ENCODE assay signal across 9 cellular contexts in the genomic region with DNA sequence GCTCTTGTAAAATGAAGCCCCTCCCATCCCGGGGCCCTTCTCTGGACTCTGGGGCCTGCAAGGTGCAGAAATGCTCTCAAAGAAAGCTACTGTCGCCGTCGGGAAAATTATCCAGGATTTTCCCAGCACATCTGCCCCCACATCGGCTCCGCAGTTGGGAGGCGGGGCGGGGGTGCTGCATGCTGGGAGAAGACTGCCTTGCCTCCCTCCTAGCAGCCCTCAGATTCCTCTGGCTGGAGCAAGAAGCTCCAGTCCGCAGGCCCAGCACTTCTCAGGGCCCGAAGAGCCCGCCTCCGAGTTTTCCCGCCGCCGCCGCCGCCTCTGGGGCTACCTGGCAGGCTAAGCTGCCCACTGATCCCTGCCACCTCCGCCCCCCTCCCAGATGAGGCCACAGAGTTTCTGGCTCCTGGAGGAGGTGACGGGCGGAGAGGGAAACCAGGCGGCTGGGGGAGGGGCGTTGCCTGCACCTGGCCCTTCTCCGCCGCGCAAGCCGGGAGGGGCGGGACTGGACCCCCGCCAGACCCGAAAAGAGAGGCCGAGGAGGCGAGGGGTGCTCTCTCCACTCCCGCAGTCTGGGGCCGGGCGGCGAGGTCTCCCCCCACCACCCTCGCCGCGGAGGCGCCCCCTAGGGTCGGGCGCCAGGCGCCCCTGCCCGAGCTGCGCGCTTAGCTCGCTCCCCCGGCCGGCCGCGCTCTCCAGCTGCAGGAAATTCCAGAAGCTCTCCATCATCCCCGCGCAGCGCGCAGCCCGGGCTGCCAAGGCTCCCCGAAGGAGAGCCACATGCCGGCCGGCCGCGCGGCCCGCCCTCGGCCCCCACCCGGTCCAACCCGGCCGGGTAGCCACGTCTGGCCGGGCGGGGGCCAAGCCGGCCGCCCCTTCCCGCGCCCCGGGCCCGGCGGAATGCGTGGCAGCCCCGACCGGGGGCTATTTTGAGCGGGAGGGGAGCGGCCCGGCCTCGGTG. TPM values are rescaled to one million over a fixed set of nuclear protein-coding genes. Genes with fewer than 3 reads are reported as not detected.
DNase-seq lines count a peak whose midpoint lies in the region; ATAC-seq and TF ChIP-seq lines count a peak whose summit lies in the region.
"Had no signal": no experiment of that assay in that cellular context is flagged by ENCODE, and none has a peak within 500 bp of the region (broad histone marks: within the 10 kb centered on the region; RNA-seq: fewer than 3 reads in every experiment).

No MANE protein-coding gene starts in this region.

- no peak overlapping the region for H3K18ac ChIP-seq in IMR-90 (ENCODE audit: low read depth, low read length)

- BruUV-seq in IMR-90 (replicated peaks; lab: Mats Ljungman, UMichigan): no TSS peak

- peak; percentile 88 for ATAC-seq in IMR-90 (ENCODE audit: low read depth)
- peak; percentile 72 for ATAC-seq in left ventricle myocardium superior
- ATAC-seq in HG03342 (IDR thresholded peaks at IDR 0.05; ENCODE audit: unreplicated experiment): no peak
- ATAC-seq in HG03039 (IDR thresholded peaks at IDR 0.05; ENCODE audit: unreplicated experiment): no peak

- no peaks in the 10 kb centered on the region for H3K9me3 Mint-ChIP-seq in activated naive CD8-positive, alpha-beta T cell treated with anti-CD3 and anti-CD28 coated beads for 36 hours
- H3K9me3 Mint-ChIP-seq: activated naive CD8-positive, alpha-beta T cell treated with anti-CD3 and anti-CD28 coated beads, Interleukin-2, amount 10 ng/mL, durations not matched to agents 7 days and 5 days had no signal

- peak overlapping the region; percentile 11; the same call in 1 of the 2 replicates for H2BK120ac ChIP-seq in IMR-90 (ENCODE audit: low read depth, low read length)

- dilution Hi-C loops in IMR-90 (cut with HindIII; ENCODE audit: low sequenced_read_pairs, unreplicated experiment): no loop called here

- peak overlapping the region; percentile 54 for H3K4ac ChIP-seq in IMR-90 (ENCODE audit: low read depth, low read length)

- no peaks in the 10 kb centered on the region for H3K36me3 Mint-ChIP-seq in activated naive CD8-positive, alpha-beta T cell treated with anti-CD3 and anti-CD28 coated beads for 36 hours

- H2BK20ac ChIP-seq in IMR-90 (ENCODE audit: low read depth, low read length): no peak overlapping the region

- peak overlapping the region; percentile 70 for H3K27ac ChIP-seq in ACC112 (ENCODE audit: low read depth, low read length)
- peak overlapping the region; percentile 77 for H3K27ac ChIP-seq in IMR-90 (ENCODE audit: insufficient read depth, low read length)
- peak overlapping the region; percentile 84 for H3K27ac ChIP-seq in rectal smooth muscle tissue (ENCODE audit: low read depth, low read length)

- H3K9me3 ChIP-seq in IMR-90 (ENCODE audit: control insufficient read depth, insufficient read depth, low read length): no peaks in the 10 kb centered on the region

- peak overlapping the region; percentile 18; the same call in 1 of the 2 replicates for H3K23ac ChIP-seq in IMR-90 (ENCODE audit: low read depth, low read length)

- peak overlapping the region; percentile 62 for H3K4me2 ChIP-seq in IMR-90 (ENCODE audit: low read depth, low read length)

- H3K4me1 Mint-ChIP-seq in activated naive CD8-positive, alpha-beta T cell treated with anti-CD3 and anti-CD28 coated beads for 36 hours: peaks cover 13% of the 10 kb centered on the region

- peak overlapping the region; percentile 76; the same call in 1 of the 2 replicates for H2AK5ac ChIP-seq in IMR-90 (ENCODE audit: low read depth, low read length)

- no peak overlapping the region for H4K5ac ChIP-seq in IMR-90 (ENCODE audit: low read depth, low read length)

- peaks cover 47 to 85% of the 10 kb centered on the region in 2 experiments for H3K79me1 ChIP-seq in IMR-90 (ENCODE audit: low read depth in 1 of 2, low read length in 2 of 2)

- no peak overlapping the region for H2AFZ ChIP-seq in ACC112 (ENCODE audit: low read length, unreplicated experiment)
- H2AFZ ChIP-seq in IMR-90 (replicated peaks; ENCODE audit: low read length, poor library complexity): peak overlapping the region; percentile 88

- H3K4me3 ChIP-seq in ACC112 (ENCODE audit: low read depth, low read length) (peak overlapping the region; percentile 57), IMR-90 (ENCODE audit: insufficient read depth, low read depth, low read length) (peak overlapping the region; percentile 30), rectal smooth muscle tissue (ENCODE audit: low read length) (peak overlapping the region; percentile 57)

- peak overlapping the region; percentile 17; the same call in 1 of the 3 replicates for H2BK15ac ChIP-seq in IMR-90 (ENCODE audit: low read depth, low read length)

- H4K91ac ChIP-seq in IMR-90 (ENCODE audit: insufficient read depth, low read depth, low read length): peak overlapping the region; percentile 55

- peaks cover 82% of the 10 kb centered on the region for H3K79me2 ChIP-seq in ACC112 (ENCODE audit: control insufficient read depth, insufficient read depth, low read length, unreplicated experiment)

- H4K8ac ChIP-seq in IMR-90 (ENCODE audit: low read depth in 2 of 2, low read length in 2 of 2): peak overlapping the region in 1 of 2 experiments; percentile 74; a peak in 1 of 4 replicates

- in situ Hi-C loops in IMR-90 (cut with MboI; ENCODE audit: low sequenced_read_pairs): no loop called here

- H3K9ac ChIP-seq in IMR-90 (ENCODE audit: low read depth, low read length) (no peak overlapping the region), rectal smooth muscle tissue (ENCODE audit: low read length) (no peak overlapping the region)

- peak; percentile 49 for TF ChIP-seq CTCF in IMR-90 (conservative IDR thresholded peaks at IDR 0.05; ENCODE audit: low read depth, low read length)

- H2BK5ac ChIP-seq in IMR-90 (ENCODE audit: low read depth, low read length, poor library complexity, severe bottlenecking): peak overlapping the region; percentile 79

- TF ChIP-seq RAD21 in IMR-90 (IDR thresholded peaks at IDR 0.05; ENCODE audit: low read length): no peak

- H3K4me1 ChIP-seq in ACC112 (ENCODE audit: control insufficient read depth, insufficient read depth, low read length, unreplicated experiment) (peaks cover 74% of the 10 kb centered on the region), IMR-90 (ENCODE audit: control insufficient read depth, insufficient read depth, low read length) (peaks cover 53% of the 10 kb centered on the region), rectal smooth muscle tissue (ENCODE audit: control insufficient read depth, insufficient read depth, low read length) (peaks cover 57% of the 10 kb centered on the region)

- peaks cover 56% of the 10 kb centered on the region for H4K20me1 ChIP-seq in IMR-90 (ENCODE audit: insufficient read depth, low read length)

- H3K27me3 ChIP-seq in ACC112 (ENCODE audit: insufficient read depth, low read length) (no peaks in the 10 kb centered on the region), IMR-90 (ENCODE audit: control insufficient read depth, insufficient read depth, low read length) (no peaks in the 10 kb centered on the region), rectal smooth muscle tissue (ENCODE audit: control insufficient read depth, insufficient read depth, low read length) (no peaks in the 10 kb centered on the region)

- H3K27me3 Mint-ChIP-seq in activated naive CD8-positive, alpha-beta T cell treated with anti-CD3 and anti-CD28 coated beads for 36 hours: peaks cover 3% of the 10 kb centered on the region

- DNase-seq in IMR-90 (peak; percentile 85), amniotic stem cell (lab: John Stamatoyannopoulos, UW) (peak; percentile 63), left ventricle myocardium superior (peak; percentile 91)
- no peak for DNase-seq in activated naive CD8-positive, alpha-beta T cell treated with anti-CD3 and anti-CD28 coated beads for 36 hours
- DNase-seq: activated naive CD8-positive, alpha-beta T cell treated with anti-CD3 and anti-CD28 coated beads, Interleukin-2, amount 10 ng/mL, durations not matched to agents 7 days and 5 days had no signal

- CTCF ChIA-PET in IMR-90 (lab: Yijun Ruan, JAX): interaction anchor here (0.6 to 1.6 kb wide), 5 partner anchors 8 to 24 kb away, joined by 3 to 6 read pairs (median 4); no protein-coding TSS in a partner anchor

- H3K56ac ChIP-seq in IMR-90 (ENCODE audit: extremely low read depth, insufficient read depth, low read length): no peak overlapping the region

- H3K4me3 Mint-ChIP-seq in activated naive CD8-positive, alpha-beta T cell treated with anti-CD3 and anti-CD28 coated beads for 36 hours: no peak overlapping the region
- H3K4me3 Mint-ChIP-seq: activated naive CD8-positive, alpha-beta T cell treated with anti-CD3 and anti-CD28 coated beads, Interleukin-2, amount 10 ng/mL, durations not matched to agents 7 days and 5 days had no signal

- no peak for TF ChIP-seq POLR2A in IMR-90 (IDR thresholded peaks at IDR 0.05; ENCODE audit: low read depth, low read length)

- intact Hi-C loops in IMR-90 (cut with micrococcal nuclease): no loop called here
- intact Hi-C loops in left ventricle myocardium superior (cut with micrococcal nuclease): no loop called here

- H3K27ac Mint-ChIP-seq in activated naive CD8-positive, alpha-beta T cell treated with anti-CD3 and anti-CD28 coated beads for 36 hours: no peak overlapping the region
- H3K27ac Mint-ChIP-seq: activated naive CD8-positive, alpha-beta T cell treated with anti-CD3 and anti-CD28 coated beads, Interleukin-2, amount 10 ng/mL, durations not matched to agents 7 days and 5 days had no signal

- WGBS in IMR-90 (ENCODE audit: extremely low coverage in 2 of 2, insufficient read length in 1 of 2), 2 experiments: 10% methylated on average over 16 of the region's 83 CpGs; no CpG with 5 or more reads in 1 of the 2 experiments

- no peaks in the 10 kb centered on the region for H3K36me3 ChIP-seq in ACC112 (ENCODE audit: insufficient read depth, low read length)
- no peaks in the 10 kb centered on the region; the same call in 1 of the 2 replicates for H3K36me3 ChIP-seq in IMR-90 (ENCODE audit: control insufficient read depth, insufficient read depth, low read length)
- no peaks in the 10 kb centered on the region for H3K36me3 ChIP-seq in rectal smooth muscle tissue (ENCODE audit: control insufficient read depth, insufficient read depth, low read length)

- POLR2A ChIA-PET in IMR-90 (lab: Charles Lee; ENCODE audit: unreplicated experiment): no interaction called here

- 0 out of 2 replicates have a peak overlapping the region, but pooled peaks have one; percentile 5 for H3K14ac ChIP-seq in IMR-90 (replicated peaks; ENCODE audit: low read depth, low read length)

- H2AK9ac ChIP-seq in IMR-90 (replicated peaks; ENCODE audit: low read depth, low read length, poor library complexity): peak overlapping the region; percentile 94

- H3K9me1 ChIP-seq in IMR-90 (ENCODE audit: insufficient read depth, low read length): peaks cover 14% of the 10 kb centered on the region

RNA-seq across cellular contexts. Expression of a gene that starts 28.8 kb away (rescaled TPM):
- total RNA-seq in IMR-90 (2012; rRNA removed) (1.7 and 2.0 TPM in 2 replicates), left ventricle myocardium superior (42.8 TPM)
- polyA plus RNA-seq in IMR-90 (2012; rRNA removed): 11.6 and 16.1 TPM in 2 replicates
- 4.9 and 11.5 TPM in 2 replicates for polyA plus RNA-seq in IMR-90 (2012; cell fraction: cytosol; rRNA removed)
- polyA plus RNA-seq in IMR-90 (2012; cell fraction: nucleus; rRNA removed; ENCODE audit: low replicate concordance): 25.9 and 46.8 TPM in 2 replicates
- 10 to 100 TPM; 10.0 to 12.0 TPM for total RNA-seq in activated naive CD8-positive, alpha-beta T cell treated with anti-CD3 and anti-CD28 coated beads for 36 hours

RNA-seq across cellular contexts. Expression of a gene that starts 59.8 kb away (rescaled TPM):
- not detected in 2 replicates for total RNA-seq in IMR-90 (2012; rRNA removed)
- not detected in 2 replicates for polyA plus RNA-seq in IMR-90 (2012; rRNA removed)
- not detected in 2 replicates for polyA plus RNA-seq in IMR-90 (2012; cell fraction: cytosol; rRNA removed)
- polyA plus RNA-seq in IMR-90 (2012; cell fraction: nucleus; rRNA removed; ENCODE audit: low replicate concordance): 0.08 TPM in 1 of 2 replicates, not detected in the other
- total RNA-seq in left ventricle myocardium superior: 4.7 TPM
- under 1 TPM; 0.30 to 0.35 TPM for total RNA-seq in activated naive CD8-positive, alpha-beta T cell treated with anti-CD3 and anti-CD28 coated beads for 36 hours

Comparison
In these comparisons a context has a peak if more than half of its experiments do, and no peak if none do; other contexts are left out.
1. ATAC-seq: peak in IMR-90 (single experiment) and left ventricle myocardium superior (single experiment); none in HG03342 (single experiment) and HG03039 (single experiment).
2. Peak in every context shown above with its lines, with median percentiles within 50 percentile points of each other: H3K27ac ChIP-seq and H3K4me3 ChIP-seq.